Comparison of ENCODE assay signal across 9 cellular contexts in genomic region chr11:112279901-112280267, GRCh38. TPM values are rescaled to one million over a fixed set of nuclear protein-coding genes. Genes with fewer than 3 reads are reported as not detected.
DNase-seq lines count a peak whose midpoint lies in the region; ATAC-seq, FAIRE-seq and TF ChIP-seq lines count a peak whose summit lies in the region.
"Had no signal": no experiment of that assay in that cellular context is flagged by ENCODE, and none has a peak within 500 bp of the region (broad histone marks: within the 10 kb centered on the region; RNA-seq: fewer than 3 reads in every experiment).

No MANE protein-coding gene starts in this region.

- H3F3A ChIP-seq in SK-N-SH (replicated peaks; ENCODE audit: insufficient read depth), result peaks cover 5% of the 10 kb centered on the region

- H4K20me1 ChIP-seq in SK-N-SH (ENCODE audit: insufficient read depth), result no peaks in the 10 kb centered on the region

- TF ChIP-seq CTCF in SK-N-SH (IDR thresholded peaks at IDR 0.05), result peak; percentile 64
- TF ChIP-seq CTCF in heart right ventricle (IDR thresholded peaks at IDR 0.05), result peak; percentile 76 to 93 (median 82)
- TF ChIP-seq CTCF in prostate gland (IDR thresholded peaks at IDR 0.05), result peak; percentile 63 to 92 (median 79)

- peak; percentile 87 for FAIRE-seq in urothelium cell line (lab: Jason Lieb, UNC)
- FAIRE-seq: endometrium had no signal

- no peaks in the 10 kb centered on the region for H3K9me3 Mint-ChIP-seq in activated naive CD4-positive, alpha-beta T cell treated with anti-CD3 and anti-CD28 coated beads, Interleukin-2, amount 50 U/mL, for 24 hours

- H3K4me1 Mint-ChIP-seq in activated naive CD4-positive, alpha-beta T cell treated with anti-CD3 and anti-CD28 coated beads, Interleukin-2, amount 50 U/mL, for 24 hours, result peaks cover 10% of the 10 kb centered on the region

- no peak for TF ChIP-seq POLR2A in prostate gland (IDR thresholded peaks at IDR 0.05)

- 1% methylated on average over 15 of the region's 15 CpGs for WGBS in SK-N-SH (ENCODE audit: low lambda C conversion rate)
- WGBS in heart right ventricle, 2 donors, result 1 to 2% methylated on average over 15 of the region's 15 CpGs
- 5% methylated on average over 15 of the region's 15 CpGs for WGBS in prostate gland

- H3K36me3 ChIP-seq in SK-N-SH (replicated peaks in 1 of 2; ENCODE audit: control insufficient read depth in 1 of 2, insufficient read depth in 2 of 2, low read length in 1 of 2) (no peaks in the 10 kb centered on the region), heart right ventricle (no peaks in the 10 kb centered on the region), prostate gland (no peaks in the 10 kb centered on the region)

- TF ChIP-seq EP300 in Ishikawa (IDR thresholded peaks at IDR 0.05; ENCODE audit: borderline replicate concordance) (no peak), SK-N-SH (IDR thresholded peaks at IDR 0.05; ENCODE audit: borderline replicate concordance in 1 of 2, low read depth in 1 of 2, low read length in 1 of 2) (no peak)

- H3K4me2 ChIP-seq in SK-N-SH, result peak overlapping the region; percentile 90

- peak overlapping the region; percentile 90 for H2AFZ ChIP-seq in SK-N-SH (ENCODE audit: low read depth)

- intact Hi-C loops in heart right ventricle (cut with DNase I), result loop anchor here (1.0 to 10.0 kb wide), 14 partner anchors 58 to 1015 kb away; no protein-coding TSS in a partner anchor
- intact Hi-C loops in prostate gland (cut with DNase I), result loop anchor here (2.0 to 5.0 kb wide), 2 partner anchors 61 to 168 kb away; no protein-coding TSS in a partner anchor

- H3K4me3 Mint-ChIP-seq in activated naive CD4-positive, alpha-beta T cell treated with anti-CD3 and anti-CD28 coated beads, Interleukin-2, amount 50 U/mL, for 24 hours, result peak overlapping the region; percentile 94

- ATAC-seq in GM21367 (IDR thresholded peaks at IDR 0.05; ENCODE audit: unreplicated experiment), result peak; percentile 41
- peak; percentile 73 to 92 (median 84) for ATAC-seq in heart right ventricle

- no peaks in the 10 kb centered on the region for H3K79me2 ChIP-seq in SK-N-SH (ENCODE audit: insufficient read depth)

- POLR2A ChIA-PET in SK-N-SH (lab: Yijun Ruan, JAX), result interaction anchor here (0.6 to 1.3 kb wide), 3 partner anchors 21 to 396 kb away, joined by 3 to 4 read pairs (median 4); no protein-coding TSS in a partner anchor

- H3K4me1 ChIP-seq in SK-N-SH (ENCODE audit: control insufficient read depth in 1 of 2, insufficient read depth in 2 of 2, low read depth in 1 of 2, low read length in 1 of 2), result peaks cover 4 to 8% of the 10 kb centered on the region in 2 experiments; a peak in 3 of 4 replicates
- H3K4me1 ChIP-seq in heart right ventricle, result peaks cover 0 to 8% (median 5%) of the 10 kb centered on the region in 9 donors
- no peaks in the 10 kb centered on the region for H3K4me1 ChIP-seq in prostate gland (replicated peaks)

- H3K36me3 Mint-ChIP-seq in activated naive CD4-positive, alpha-beta T cell treated with anti-CD3 and anti-CD28 coated beads, Interleukin-2, amount 50 U/mL, for 24 hours, result peaks cover 2% of the 10 kb centered on the region

- CTCF ChIA-PET in SK-N-SH (lab: Yijun Ruan, JAX), result interaction anchor here (0.6 to 29.6 kb wide), 67 partner anchors 9 to 1424 kb away, joined by 3 to 620 read pairs (median 4); partner anchors contain the start of genes BCO2, PLET1, PTS and SDHD

- H3K4me3 ChIP-seq in SK-N-SH (ENCODE audit: low read depth in 2 of 2, low read length in 1 of 2) (peak overlapping the region; percentile 53 to 61), heart right ventricle (peak overlapping the region; percentile 8 to 67 (median 54)), prostate gland (peak overlapping the region; percentile 24 to 28)

- DNase-seq in CMK (ENCODE audit: low read depth) (peak; percentile 45), SK-N-SH (peak; percentile 84), heart right ventricle (peak; percentile 68 to 80), prostate gland (ENCODE audit: low spot score) (peak; percentile 42), urothelium cell line (ENCODE audit: low spot score) (peak; percentile 86)

- no peaks in the 10 kb centered on the region for H3K27me3 ChIP-seq in SK-N-SH (ENCODE audit: insufficient read depth)
- no peaks in the 10 kb centered on the region for H3K27me3 ChIP-seq in heart right ventricle
- H3K27me3 ChIP-seq in prostate gland (replicated peaks; ENCODE audit: insufficient read depth), result no peaks in the 10 kb centered on the region

- H3K9me3 ChIP-seq in SK-N-SH (no peaks in the 10 kb centered on the region), heart right ventricle (no peaks in the 10 kb centered on the region), prostate gland (no peaks in the 10 kb centered on the region)

- H3K27me3 Mint-ChIP-seq in activated naive CD4-positive, alpha-beta T cell treated with anti-CD3 and anti-CD28 coated beads, Interleukin-2, amount 50 U/mL, for 24 hours, result no peaks in the 10 kb centered on the region

- TF ChIP-seq RAD21 in Ishikawa (IDR thresholded peaks at IDR 0.05; ENCODE audit: low read depth) (peak; percentile 75), SK-N-SH (IDR thresholded peaks at IDR 0.05; ENCODE audit: low read length) (peak; percentile 76)

- 0 out of 2 replicates have a peak overlapping the region, but pooled peaks have one; percentile 36 for H3K9ac ChIP-seq in SK-N-SH

- H3K27ac Mint-ChIP-seq in activated naive CD4-positive, alpha-beta T cell treated with anti-CD3 and anti-CD28 coated beads, Interleukin-2, amount 50 U/mL, for 24 hours, result no peak overlapping the region

- H3K27ac ChIP-seq in SK-N-SH (ENCODE audit: low read depth in 2 of 2, low read length in 1 of 2) (peak overlapping the region in 1 of 2 experiments; percentile 53; a peak in 1 of 4 replicates), heart right ventricle (peak overlapping the region in 4 of 10 donors; percentile 5 to 64 (median 47)), prostate gland (peak overlapping the region; percentile 14 to 38)

- no peaks in the 10 kb centered on the region for H3K9me2 ChIP-seq in SK-N-SH

TF ChIP-seq in Ishikawa, 13 proteins besides CTCF, POLR2A, EP300 and RAD21:
- TF ChIP-seq YY1 (IDR thresholded peaks at IDR 0.05; ENCODE audit: low read depth) (no peak), EGR1 (IDR thresholded peaks at IDR 0.05) (peak; percentile 63), TEAD4 (IDR thresholded peaks at IDR 0.05) (0 out of 2 replicates have a peak, but pooled peaks have one; percentile 14)

TF ChIP-seq in SK-N-SH, 30 proteins besides CTCF, POLR2A, EP300 and RAD21:
- peak; percentile 87 for TF ChIP-seq SMC3 (IDR thresholded peaks at IDR 0.05; ENCODE audit: low read depth, low read length)
- no peak for TF ChIP-seq IRF3 (IDR thresholded peaks at IDR 0.05; ENCODE audit: low read depth, low read length)
TF ChIP-seq in SK-N-SH: peak in this region for 1.

RNA-seq across cellular contexts. Expression of gene PLET1, which starts 19.2 kb away (rescaled TPM):
- polyA plus RNA-seq in SK-N-SH (2012; rRNA removed), result not detected in 2 replicates
- not detected in 2 replicates for polyA plus RNA-seq in SK-N-SH (2012; cell fraction: cytosol; rRNA removed)
- not detected in 2 replicates for polyA plus RNA-seq in SK-N-SH (2012; cell fraction: nucleus; rRNA removed)
- not detected for total RNA-seq in heart right ventricle
- polyA plus RNA-seq in heart right ventricle, result not detected
- not detected for total RNA-seq in prostate gland

RNA-seq across cellular contexts. Expression of gene PTS, which starts 53.7 kb away (rescaled TPM):
- 50.0 and 54.0 TPM in 2 replicates for polyA plus RNA-seq in SK-N-SH (2012; rRNA removed)
- 59.5 and 76.1 TPM in 2 replicates for polyA plus RNA-seq in SK-N-SH (2012; cell fraction: cytosol; rRNA removed)
- 34.1 and 63.7 TPM in 2 replicates for polyA plus RNA-seq in SK-N-SH (2012; cell fraction: nucleus; rRNA removed)
- total RNA-seq in heart right ventricle, result 10 to 100 TPM; 22.5 to 36.3 (median 26.5) TPM
- polyA plus RNA-seq in heart right ventricle, result 10 to 100 TPM; 47.8 to 75.0 TPM
- total RNA-seq in prostate gland, result 10 to 100 TPM; 24.4 to 28.7 TPM
